Comparison of ENCODE assay signal across 9 cellular contexts in the genomic region with DNA sequence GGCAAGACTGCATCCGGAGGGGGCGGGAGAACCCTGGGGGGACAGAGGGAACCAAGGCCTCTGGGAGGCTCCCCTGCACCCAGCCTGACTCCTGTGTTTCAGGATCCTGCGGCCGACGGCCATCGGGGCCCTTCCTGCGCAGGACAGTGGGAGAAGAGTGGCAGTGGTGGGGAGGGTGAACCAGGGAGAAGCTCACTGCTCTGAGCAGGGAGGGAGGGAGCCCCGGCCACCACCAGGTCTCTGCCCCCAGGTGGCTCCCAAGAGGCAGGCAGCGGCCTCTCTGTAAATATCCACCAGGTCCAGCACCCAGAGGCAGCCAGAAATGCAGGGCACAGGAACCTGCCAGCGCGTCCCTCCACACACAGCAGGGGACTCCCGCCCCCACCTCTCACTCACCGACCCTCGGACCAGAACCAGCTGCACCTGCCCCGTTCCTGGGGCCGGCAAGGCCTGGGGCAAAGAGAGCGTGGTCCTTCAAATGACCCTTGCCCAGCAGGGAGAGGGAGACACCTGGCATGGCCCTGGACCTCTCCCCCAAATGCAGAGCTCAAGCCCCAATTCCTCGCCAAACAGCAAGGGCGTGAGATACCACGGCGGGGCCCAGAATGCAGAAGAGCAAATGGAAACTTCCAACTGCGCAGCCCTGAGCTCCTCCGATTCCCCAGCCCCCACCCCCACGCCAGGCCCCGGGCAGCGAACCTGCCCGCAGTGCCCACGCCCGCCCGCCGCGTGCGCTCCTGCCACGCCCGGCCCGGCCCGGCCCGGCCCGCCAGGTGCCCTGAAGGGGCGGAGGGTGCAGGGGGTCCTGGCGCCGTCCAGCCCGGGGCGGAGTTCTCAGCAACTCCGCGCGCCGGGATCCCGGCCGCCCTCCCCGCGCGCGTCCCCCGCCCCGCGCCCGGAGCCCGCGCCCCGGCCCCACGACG. TPM values are rescaled to one million over a fixed set of nuclear protein-coding genes. Genes with fewer than 3 reads are reported as not detected.
DNase-seq lines count a peak whose midpoint lies in the region; ATAC-seq, FAIRE-seq and TF ChIP-seq lines count a peak whose summit lies in the region.
"Had no signal": no experiment of that assay in that cellular context is flagged by ENCODE, and none has a peak within 500 bp of the region (broad histone marks: within the 10 kb centered on the region; RNA-seq: fewer than 3 reads in every experiment).

No MANE protein-coding gene starts in this region.

- intact Hi-C loops in breast epithelium (cut with DNase I; ENCODE audit: low total_unique reads) (no loop called here), right lobe of liver (cut with DNase I) (no loop called here)

- H3K4me1 ChIP-seq in breast epithelium (peaks cover 3 to 9% of the 10 kb centered on the region in 2 donors), right lobe of liver (no peaks in the 10 kb centered on the region), thymus (ENCODE audit: control insufficient read depth, insufficient read depth, low read length) (no peaks in the 10 kb centered on the region)

- ATAC-seq in T-cell (replicated peaks in 1 of 4) (peak; percentile 70 to 78 (median 74)), right lobe of liver (peak; percentile 71 to 87 (median 75)), GM18517 (IDR thresholded peaks at IDR 0.05; ENCODE audit: unreplicated experiment) (no peak)

- no peak for TF ChIP-seq POLR2A in GM12892 (IDR thresholded peaks at IDR 0.05; ENCODE audit: low read depth, low read length)
- no peak for TF ChIP-seq POLR2A in breast epithelium (IDR thresholded peaks at IDR 0.05)
- TF ChIP-seq POLR2A in right lobe of liver (IDR thresholded peaks at IDR 0.05): no peak

- H3K36me3 Mint-ChIP-seq in T-cell: no peaks in the 10 kb centered on the region

- DNase-seq in GM12892 (ENCODE audit: insufficient read length) (peak; percentile 31), T-cell (peak in 24 of 34 experiments; percentile 22 to 58 (median 32)), breast epithelium (ENCODE audit: low spot score in 2 of 2) (peak in 1 of 2 donors; percentile 72), right lobe of liver (peak; percentile 52 to 58 (median 56)), GM19239 (ENCODE audit: insufficient read length, low spot score) (no peak), NCI-H187 treated with DMSO at 0.1 percent for 48 hours (lab: John Stamatoyannopoulos, UW) (no peak)
- DNase-seq: IMR-90 had no signal

- POLR2A ChIA-PET in T-cell (lab: Charles Lee): interaction anchor here in 1 of 2 donors (0.7 kb wide), 1 partner anchor 130 kb away, joined by 4 read pairs; no protein-coding TSS in a partner anchor

- H3K27ac ChIP-seq in breast epithelium (peak overlapping the region; percentile 54 to 80), right lobe of liver (no peak overlapping the region), thymus (ENCODE audit: low read depth) (no peak overlapping the region)

- WGBS in right lobe of liver (ENCODE audit: insufficient coverage, low coverage, low lambda C conversion rate, missing lambda C conversion rate): 7% methylated on average over 3 of the region's 63 CpGs
- 7% methylated on average over 63 of the region's 63 CpGs for WGBS in thymus

- H3K9me3 Mint-ChIP-seq in T-cell: no peaks in the 10 kb centered on the region

- CTCF ChIA-PET in T-cell (lab: Charles Lee): interaction anchor here in 1 of 2 donors (0.9 to 2.6 kb wide), 2 partner anchors 82 to 85 kb away, joined by 6 to 15 read pairs; no protein-coding TSS in a partner anchor

- peaks cover 0 to 18% of the 10 kb centered on the region in 2 donors for H3K27me3 ChIP-seq in breast epithelium
- H3K27me3 ChIP-seq in right lobe of liver: peaks cover 0 to 8% of the 10 kb centered on the region in 2 donors
- peaks cover 36% of the 10 kb centered on the region for H3K27me3 ChIP-seq in thymus (ENCODE audit: control insufficient read depth, insufficient read depth)

- no peak for FAIRE-seq in GM12892 (lab: Jason Lieb, UNC)
- FAIRE-seq in GM19239 (lab: Jason Lieb, UNC): no peak

- peak overlapping the region; percentile 76 to 81 (median 78) for H3K4me3 Mint-ChIP-seq in T-cell

- H3K4me1 Mint-ChIP-seq in T-cell: peaks cover 4 to 16% (median 9%) of the 10 kb centered on the region in 3 donors

- H3K27me3 Mint-ChIP-seq in T-cell: peaks cover 37 to 57% of the 10 kb centered on the region in 2 donors

- no peaks in the 10 kb centered on the region for H3K9me3 ChIP-seq in breast epithelium
- no peaks in the 10 kb centered on the region for H3K9me3 ChIP-seq in right lobe of liver
- H3K9me3 ChIP-seq in thymus (ENCODE audit: control insufficient read depth): no peaks in the 10 kb centered on the region

- H3K27ac Mint-ChIP-seq in T-cell: peak overlapping the region; percentile 44 to 69

- H3K4me3 ChIP-seq in breast epithelium (peak overlapping the region in 2 of 3 donors; percentile 57 to 70), right lobe of liver (peak overlapping the region in 1 of 3 donors; percentile 13), thymus (ENCODE audit: low read length) (peak overlapping the region; percentile 34)

- no peaks in the 10 kb centered on the region for H3K36me3 ChIP-seq in breast epithelium
- no peaks in the 10 kb centered on the region for H3K36me3 ChIP-seq in right lobe of liver
- no peaks in the 10 kb centered on the region for H3K36me3 ChIP-seq in thymus (ENCODE audit: control insufficient read depth, insufficient read depth)

- TF ChIP-seq CTCF in breast epithelium (IDR thresholded peaks at IDR 0.05): peak in 1 of 3 donors; percentile 52
- TF ChIP-seq CTCF in right lobe of liver (IDR thresholded peaks at IDR 0.05): peak; percentile 27 to 44 (median 34)

RNA-seq across cellular contexts. Expression of a gene that starts 0.8 kb away (rescaled TPM):
- polyA plus RNA-seq in GM12892 (2012; ENCODE audit: missing spikeins): 0.11 TPM
- total RNA-seq in T-cell (1 to 10 TPM; 2.2 to 6.9 (median 5.6) TPM), breast epithelium (10 to 100 TPM in 2 of 3 donors, 1 to 10 TPM in 1; 1.1 to 15.8 (median 11.5) TPM), right lobe of liver (under 1 TPM; 0.05 to 0.30 (median 0.12) TPM)
- 1.3 TPM for polyA plus RNA-seq in thymus

Comparison
In these comparisons a context has a peak if more than half of its experiments do, and no peak if none do; other contexts are left out.
1. DNase-seq: peak in GM12892 (single experiment), T-cell (24 of 34) and right lobe of liver (3 of 3); none in GM19239 (single experiment) and NCI-H187 treated with DMSO at 0.1 percent for 48 hours (single experiment).
2. H3K27ac ChIP-seq: peak in breast epithelium (2 of 2); none in right lobe of liver (0 of 3) and thymus (single experiment).